In genomic region chr13:75537401-75538365, GRCh38 we compare ENCODE assay signal across 1 cellular context.
TF ChIP-seq lines count a peak whose summit lies in the region.

COMMD6 (minus strand) TSS chr13:75537841; CDS start chr13:75537805, 36 bp downstream.

TF ChIP-seq in HCT116, 20 proteins besides CTCF, POLR2A, EP300 and RAD21 (continued from another document):
- TF ChIP-seq MAX (IDR thresholded peaks at IDR 0.05) (peak; percentile 90), EZH2 (IDR thresholded peaks at IDR 0.05) (no peak), EZH2phosphoT487 (IDR thresholded peaks at IDR 0.05; ENCODE audit: borderline replicate concordance) (no peak), SIN3A (IDR thresholded peaks at IDR 0.05; ENCODE audit: low read depth) (peak; percentile 88)
